In genomic region chr5:95631265-95631957, GRCh38 we compare ENCODE assay signal across 8 cellular contexts.
DNase-seq lines count a peak whose midpoint lies in the region; ATAC-seq, FAIRE-seq and TF ChIP-seq lines count a peak whose summit lies in the region.

No MANE protein-coding gene starts in this region.

- DNase-seq in AG09319 (ENCODE audit: extremely low read depth, low read depth) (peak; percentile 46), RCC 7860 (ENCODE audit: low spot score) (peak; percentile 47), fibroblast of gingiva (ENCODE audit: low read depth) (peak; percentile 75), COR-L47 (lab: John Stamatoyannopoulos, UW) (no peak), medulla oblongata (ENCODE audit: extremely low spot score) (no peak)
- no peak for DNase-seq in stimulated activated CD4-positive, alpha-beta T cell treated with anti-CD3 and anti-CD28 coated beads, Interleukin-4, amount 100 ng/mL, for 1 hour

- ATAC-seq in GM19438 (IDR thresholded peaks at IDR 0.05; ENCODE audit: low read depth, unreplicated experiment) = peak; percentile 12
- no peak for ATAC-seq in GM21447 (IDR thresholded peaks at IDR 0.05; ENCODE audit: unreplicated experiment)

- FAIRE-seq in RCC 7860 (lab: Jason Lieb, UNC) = peak; percentile 31

- TF ChIP-seq CTCF in AG09319 (IDR thresholded peaks at IDR 0.05; ENCODE audit: low read depth, low read length) = no peak

Comparison
In these comparisons a context has a peak if more than half of its experiments do, and no peak if none do; other contexts are left out.
1. DNase-seq: peak in AG09319 (single experiment), RCC 7860 (single experiment) and fibroblast of gingiva (single experiment); none in COR-L47 (single experiment), medulla oblongata (single experiment) and stimulated activated CD4-positive, alpha-beta T cell treated with anti-CD3 and anti-CD28 coated beads, Interleukin-4, amount 100 ng/mL, for 1 hour (single experiment).